1 cellular context compared by ENCODE assay signal in genomic region chr7:130205084-130205947, GRCh38.
A peak's percentile ranks its signal among the peaks of the same experiment; 100 is the strongest.
TF ChIP-seq lines count a peak whose summit lies in the region.

Gene TMEM209, minus strand, starts transcription at chr7:130205406. Its CDS starts 31 bp downstream, at chr7:130205375.

TF ChIP-seq in HepG2, 621 proteins besides CTCF, POLR2A, EP300 and RAD21 (continued from another document and continues in another):
- TF ChIP-seq, protein P1, sequence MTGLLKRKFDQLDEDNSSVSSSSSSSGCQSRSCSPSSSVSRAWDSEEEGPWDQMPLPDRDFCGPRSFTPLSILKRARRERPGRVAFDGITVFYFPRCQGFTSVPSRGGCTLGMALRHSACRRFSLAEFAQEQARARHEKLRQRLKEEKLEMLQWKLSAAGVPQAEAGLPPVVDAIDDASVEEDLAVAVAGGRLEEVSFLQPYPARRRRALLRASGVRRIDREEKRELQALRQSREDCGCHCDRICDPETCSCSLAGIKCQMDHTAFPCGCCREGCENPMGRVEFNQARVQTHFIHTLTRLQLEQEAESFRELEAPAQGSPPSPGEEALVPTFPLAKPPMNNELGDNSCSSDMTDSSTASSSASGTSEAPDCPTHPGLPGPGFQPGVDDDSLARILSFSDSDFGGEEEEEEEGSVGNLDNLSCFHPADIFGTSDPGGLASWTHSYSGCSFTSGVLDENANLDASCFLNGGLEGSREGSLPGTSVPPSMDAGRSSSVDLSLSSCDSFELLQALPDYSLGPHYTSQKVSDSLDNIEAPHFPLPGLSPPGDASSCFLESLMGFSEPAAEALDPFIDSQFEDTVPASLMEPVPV (CRISPR knock-in tag; IDR thresholded peaks at IDR 0.05) = 0 out of 2 replicates have a peak, but pooled peaks have one; percentile 53
- no peak for TF ChIP-seq PRPF4 (IDR thresholded peaks at IDR 0.05; ENCODE audit: low read depth, low read length, poor library complexity, severe bottlenecking)
- TF ChIP-seq ZNF24 (IDR thresholded peaks at IDR 0.05) = no peak
- no peak for TF ChIP-seq MEIS1 (CRISPR knock-in tag; IDR thresholded peaks at IDR 0.05; ENCODE audit: borderline replicate concordance)
- TF ChIP-seq GMEB1 (CRISPR knock-in tag; IDR thresholded peaks at IDR 0.05; ENCODE audit: borderline replicate concordance) = peak; percentile 74; the same call in 1 of the 2 replicates
- no peak for TF ChIP-seq ZFP36 (IDR thresholded peaks at IDR 0.05; ENCODE audit: borderline replicate concordance, low read depth, low read length, partially characterized antibody)
- TF ChIP-seq, protein P2, sequence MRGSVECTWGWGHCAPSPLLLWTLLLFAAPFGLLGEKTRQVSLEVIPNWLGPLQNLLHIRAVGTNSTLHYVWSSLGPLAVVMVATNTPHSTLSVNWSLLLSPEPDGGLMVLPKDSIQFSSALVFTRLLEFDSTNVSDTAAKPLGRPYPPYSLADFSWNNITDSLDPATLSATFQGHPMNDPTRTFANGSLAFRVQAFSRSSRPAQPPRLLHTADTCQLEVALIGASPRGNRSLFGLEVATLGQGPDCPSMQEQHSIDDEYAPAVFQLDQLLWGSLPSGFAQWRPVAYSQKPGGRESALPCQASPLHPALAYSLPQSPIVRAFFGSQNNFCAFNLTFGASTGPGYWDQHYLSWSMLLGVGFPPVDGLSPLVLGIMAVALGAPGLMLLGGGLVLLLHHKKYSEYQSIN (CRISPR knock-in tag; IDR thresholded peaks at IDR 0.05; ENCODE audit: borderline replicate concordance) = no peak
- TF ChIP-seq, protein P3, sequence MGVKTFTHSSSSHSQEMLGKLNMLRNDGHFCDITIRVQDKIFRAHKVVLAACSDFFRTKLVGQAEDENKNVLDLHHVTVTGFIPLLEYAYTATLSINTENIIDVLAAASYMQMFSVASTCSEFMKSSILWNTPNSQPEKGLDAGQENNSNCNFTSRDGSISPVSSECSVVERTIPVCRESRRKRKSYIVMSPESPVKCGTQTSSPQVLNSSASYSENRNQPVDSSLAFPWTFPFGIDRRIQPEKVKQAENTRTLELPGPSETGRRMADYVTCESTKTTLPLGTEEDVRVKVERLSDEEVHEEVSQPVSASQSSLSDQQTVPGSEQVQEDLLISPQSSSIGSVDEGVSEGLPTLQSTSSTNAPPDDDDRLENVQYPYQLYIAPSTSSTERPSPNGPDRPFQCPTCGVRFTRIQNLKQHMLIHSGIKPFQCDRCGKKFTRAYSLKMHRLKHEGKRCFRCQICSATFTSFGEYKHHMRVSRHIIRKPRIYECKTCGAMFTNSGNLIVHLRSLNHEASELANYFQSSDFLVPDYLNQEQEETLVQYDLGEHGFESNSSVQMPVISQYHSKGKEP (CRISPR knock-in tag; IDR thresholded peaks at IDR 0.05) = no peak
- TF ChIP-seq ZNF788 (CRISPR knock-in tag; IDR thresholded peaks at IDR 0.05; ENCODE audit: borderline replicate concordance) = peak; percentile 93; the same call in 1 of the 2 replicates
- TF ChIP-seq E2F5 (CRISPR knock-in tag; conservative IDR thresholded peaks at IDR 0.05) = no peak; the same call in 1 of the 2 replicates
- peak; percentile 98 for TF ChIP-seq POLR2G (IDR thresholded peaks at IDR 0.05; ENCODE audit: low read depth, low read length)
- no peak for TF ChIP-seq ZXDC (CRISPR knock-in tag; IDR thresholded peaks at IDR 0.05)
- TF ChIP-seq CBX1 (IDR thresholded peaks at IDR 0.05; ENCODE audit: low read depth) = no peak
- peak; percentile 79 for TF ChIP-seq RFX1 (IDR thresholded peaks at IDR 0.05)
- no peak for TF ChIP-seq ZNF777 (CRISPR knock-in tag; IDR thresholded peaks at IDR 0.05)
- TF ChIP-seq KAT8 (CRISPR knock-in tag; IDR thresholded peaks at IDR 0.05) = peak; percentile 97
- TF ChIP-seq NFIC (IDR thresholded peaks at IDR 0.05; ENCODE audit: low read length) = 0 out of 2 replicates have a peak, but pooled peaks have one; percentile 27
- TF ChIP-seq, protein P4, sequence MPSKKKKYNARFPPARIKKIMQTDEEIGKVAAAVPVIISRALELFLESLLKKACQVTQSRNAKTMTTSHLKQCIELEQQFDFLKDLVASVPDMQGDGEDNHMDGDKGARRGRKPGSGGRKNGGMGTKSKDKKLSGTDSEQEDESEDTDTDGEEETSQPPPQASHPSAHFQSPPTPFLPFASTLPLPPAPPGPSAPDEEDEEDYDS (CRISPR knock-in tag; IDR thresholded peaks at IDR 0.05) = peak; percentile 74
- no peak for TF ChIP-seq AGO2 (optimal IDR thresholded peaks at IDR 0.05; ENCODE audit: low read depth, low read length)
- no peak for TF ChIP-seq SMAD1 (CRISPR knock-in tag; IDR thresholded peaks at IDR 0.05; ENCODE audit: borderline replicate concordance, low read depth)
- no peak for TF ChIP-seq BHLHE40 (IDR thresholded peaks at IDR 0.05; ENCODE audit: low read length)
- peak; percentile 90 for TF ChIP-seq SIN3A (IDR thresholded peaks at IDR 0.05; ENCODE audit: borderline replicate concordance, low read depth, low read length)
- TF ChIP-seq ERF (CRISPR knock-in tag; IDR thresholded peaks at IDR 0.05) = peak; percentile 77
- peak; percentile 59; the same call in 1 of the 2 replicates for TF ChIP-seq ZNF33B (CRISPR knock-in tag; IDR thresholded peaks at IDR 0.05)
- TF ChIP-seq MXI1 (IDR thresholded peaks at IDR 0.05; ENCODE audit: borderline replicate concordance, low read depth, low read length) = peak; percentile 94
- no peak for TF ChIP-seq PCBP1 (IDR thresholded peaks at IDR 0.05; ENCODE audit: borderline replicate concordance, low read depth, low read length)
- no peak; the same call in 1 of the 2 replicates for TF ChIP-seq KDM5B (CRISPR knock-in tag; IDR thresholded peaks at IDR 0.05; ENCODE audit: borderline replicate concordance)
- no peak for TF ChIP-seq MZF1 (CRISPR knock-in tag; IDR thresholded peaks at IDR 0.05; ENCODE audit: borderline replicate concordance)
- peak; percentile 17; the same call in 1 of the 2 replicates for TF ChIP-seq MAZ (IDR thresholded peaks at IDR 0.05; ENCODE audit: borderline replicate concordance, low read depth, low read length)
- TF ChIP-seq MAZ (CRISPR knock-in tag; IDR thresholded peaks at IDR 0.05; ENCODE audit: low read depth) = peak; percentile 43; the same call in 1 of the 2 replicates
- TF ChIP-seq IRF2 (CRISPR knock-in tag; IDR thresholded peaks at IDR 0.05) = peak; percentile 66; the same call in 1 of the 2 replicates
- no peak for TF ChIP-seq CERS6 (CRISPR knock-in tag; IDR thresholded peaks at IDR 0.05)
- no peak for TF ChIP-seq ZNF235 (CRISPR knock-in tag; IDR thresholded peaks at IDR 0.05; ENCODE audit: borderline replicate concordance)
- no peak for TF ChIP-seq DMTF1 (CRISPR knock-in tag; IDR thresholded peaks at IDR 0.05)
- no peak; the same call in 1 of the 2 replicates for TF ChIP-seq ZNF556 (CRISPR knock-in tag; IDR thresholded peaks at IDR 0.05; ENCODE audit: borderline replicate concordance)
- TF ChIP-seq ZKSCAN8 (CRISPR knock-in tag; IDR thresholded peaks at IDR 0.05; ENCODE audit: borderline replicate concordance) = no peak
- TF ChIP-seq CCDC6 (CRISPR knock-in tag; IDR thresholded peaks at IDR 0.05) = no peak
- TF ChIP-seq PBX3 (CRISPR knock-in tag; IDR thresholded peaks at IDR 0.05; ENCODE audit: borderline replicate concordance) = no peak
- TF ChIP-seq ZKSCAN1 (IDR thresholded peaks at IDR 0.05; ENCODE audit: low read length) = 0 out of 2 replicates have a peak, but pooled peaks have one; percentile 38
- TF ChIP-seq ARNT2 (CRISPR knock-in tag; IDR thresholded peaks at IDR 0.05; ENCODE audit: low read depth) = peak; percentile 97
- peak; percentile 59; the same call in 1 of the 2 replicates for TF ChIP-seq BRD4 (CRISPR knock-in tag; IDR thresholded peaks at IDR 0.05)
- TF ChIP-seq HOXA7 (CRISPR knock-in tag; IDR thresholded peaks at IDR 0.05) = no peak
- TF ChIP-seq, protein P5, sequence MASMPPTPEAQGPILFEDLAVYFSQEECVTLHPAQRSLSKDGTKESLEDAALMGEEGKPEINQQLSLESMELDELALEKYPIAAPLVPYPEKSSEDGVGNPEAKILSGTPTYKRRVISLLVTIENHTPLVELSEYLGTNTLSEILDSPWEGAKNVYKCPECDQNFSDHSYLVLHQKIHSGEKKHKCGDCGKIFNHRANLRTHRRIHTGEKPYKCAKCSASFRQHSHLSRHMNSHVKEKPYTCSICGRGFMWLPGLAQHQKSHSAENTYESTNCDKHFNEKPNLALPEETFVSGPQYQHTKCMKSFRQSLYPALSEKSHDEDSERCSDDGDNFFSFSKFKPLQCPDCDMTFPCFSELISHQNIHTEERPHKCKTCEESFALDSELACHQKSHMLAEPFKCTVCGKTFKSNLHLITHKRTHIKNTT (CRISPR knock-in tag; IDR thresholded peaks at IDR 0.05) = no peak
- no peak for TF ChIP-seq ZNF496 (CRISPR knock-in tag; IDR thresholded peaks at IDR 0.05; ENCODE audit: insufficient replicate concordance)
- peak; percentile 82 for TF ChIP-seq KDM5A (IDR thresholded peaks at IDR 0.05; ENCODE audit: borderline replicate concordance, low read length)
- TF ChIP-seq MTF2 (CRISPR knock-in tag; IDR thresholded peaks at IDR 0.05; ENCODE audit: borderline replicate concordance) = no peak
- TF ChIP-seq ZNF678 (CRISPR knock-in tag; IDR thresholded peaks at IDR 0.05) = no peak
- no peak for TF ChIP-seq ZNF629 (CRISPR knock-in tag; conservative IDR thresholded peaks at IDR 0.05)
- peak; percentile 70; the same call in 1 of the 2 replicates for TF ChIP-seq ELF4 (CRISPR knock-in tag; IDR thresholded peaks at IDR 0.05; ENCODE audit: borderline replicate concordance)
- no peak for TF ChIP-seq IKZF4 (CRISPR knock-in tag; IDR thresholded peaks at IDR 0.05; ENCODE audit: borderline replicate concordance, low read depth, not compliant biosample characterization)
- no peak for TF ChIP-seq RXRB (CRISPR knock-in tag; IDR thresholded peaks at IDR 0.05; ENCODE audit: borderline replicate concordance)
- TF ChIP-seq ZFY (CRISPR knock-in tag; IDR thresholded peaks at IDR 0.05) = peak; percentile 94
